In genomic region chr5:132102101-132102701, GRCh38 we compare ENCODE assay signal across 12 cellular contexts. TPM values are rescaled to one million over a fixed set of nuclear protein-coding genes. Genes with fewer than 3 reads are reported as not detected.
DNase-seq lines count a peak whose midpoint lies in the region; ATAC-seq and TF ChIP-seq lines count a peak whose summit lies in the region.
"Had no signal": no experiment of that assay in that cellular context is flagged by ENCODE, and none has a peak within 500 bp of the region (broad histone marks: within the 10 kb centered on the region; RNA-seq: fewer than 3 reads in every experiment).

No MANE protein-coding gene starts in this region.

- no peaks in the 10 kb centered on the region for H3K36me3 Mint-ChIP-seq in CD4-positive, CD25-positive, alpha-beta regulatory T cell
- H3K36me3 Mint-ChIP-seq in memory B cell, result no peaks in the 10 kb centered on the region

- H3K9me2 ChIP-seq in PC-9 (ENCODE audit: insufficient read depth), result no peaks in the 10 kb centered on the region

- H3K27me3 Mint-ChIP-seq in CD4-positive, CD25-positive, alpha-beta regulatory T cell, result no peaks in the 10 kb centered on the region
- no peaks in the 10 kb centered on the region for H3K27me3 Mint-ChIP-seq in memory B cell

- H2AFZ ChIP-seq in PC-9, result no peak overlapping the region

- H3K27me3 ChIP-seq in CD4-positive, CD25-positive, alpha-beta regulatory T cell (ENCODE audit: control insufficient read depth, insufficient read depth, low read length), result no peaks in the 10 kb centered on the region
- H3K27me3 ChIP-seq in PC-9 (ENCODE audit: insufficient read depth, low read depth), result no peaks in the 10 kb centered on the region

- no peak overlapping the region for H3K4me3 ChIP-seq in CD4-positive, CD25-positive, alpha-beta regulatory T cell (ENCODE audit: low read depth, low read length)
- H3K4me3 ChIP-seq in PC-9, result no peak overlapping the region

- ATAC-seq in CD4-positive, CD25-positive, alpha-beta regulatory T cell (ENCODE audit: low read depth in 2 of 2), result no peak
- ATAC-seq in memory B cell (ENCODE audit: low read depth), result no peak

- H3K27ac ChIP-seq in CD4-positive, CD25-positive, alpha-beta regulatory T cell (ENCODE audit: insufficient read depth, low read length, poor library complexity, severe bottlenecking), result peak overlapping the region; percentile 73
- peak overlapping the region; percentile 88 for H3K27ac ChIP-seq in PC-9
- H3K27ac ChIP-seq in caudate nucleus (ENCODE audit: low read depth, low read length), result no peak overlapping the region

- H3K79me2 ChIP-seq in PC-9 (ENCODE audit: low read depth), result no peaks in the 10 kb centered on the region

- peaks cover 41% of the 10 kb centered on the region for H3F3A ChIP-seq in PC-9 (ENCODE audit: insufficient read depth, low read depth)

- peaks cover 55% of the 10 kb centered on the region for H3K4me1 ChIP-seq in CD4-positive, CD25-positive, alpha-beta regulatory T cell (ENCODE audit: control insufficient read depth, insufficient read depth, low read length, poor library complexity, severe bottlenecking)
- H3K4me1 ChIP-seq in PC-9 (replicated peaks; ENCODE audit: insufficient read depth), result peaks cover 60% of the 10 kb centered on the region

- BruUV-seq in PC-9 (replicated peaks; lab: Mats Ljungman, UMichigan), result no TSS peak

- peak overlapping the region in 3 of 4 donors; percentile 4 to 57 (median 52) for H3K4me3 Mint-ChIP-seq in CD4-positive, CD25-positive, alpha-beta regulatory T cell
- H3K4me3 Mint-ChIP-seq in memory B cell, result no peak overlapping the region
- H3K4me3 Mint-ChIP-seq: nephron had no signal

- peaks cover 0 to 3% (median 0%) of the 10 kb centered on the region in 7 donors for H3K9me3 Mint-ChIP-seq in CD4-positive, CD25-positive, alpha-beta regulatory T cell
- no peaks in the 10 kb centered on the region for H3K9me3 Mint-ChIP-seq in memory B cell
- H3K9me3 Mint-ChIP-seq: nephron had no signal

- POLR2A ChIA-PET in PC-9 (lab: Charles Lee; ENCODE audit: unreplicated experiment), result no interaction called here

- H3K27ac Mint-ChIP-seq in CD4-positive, CD25-positive, alpha-beta regulatory T cell, result peak overlapping the region; percentile 74 to 95 (median 78)
- H3K27ac Mint-ChIP-seq in memory B cell, result peak overlapping the region; percentile 35
- H3K27ac Mint-ChIP-seq: nephron had no signal

- no peak for TF ChIP-seq CTCF in PC-9 (conservative IDR thresholded peaks at IDR 0.05)

- DNase-seq in CD4-positive, CD25-positive, alpha-beta regulatory T cell, result no peak
- DNase-seq in PC-9 (peak in 1 of 2 experiments; percentile 65), memory B cell (ENCODE audit: low spot score in 2 of 2) (no peak), pons (ENCODE audit: low spot score) (no peak), caudate nucleus (lab: John Stamatoyannopoulos, UW) (no peak), NCI-H524 treated with DMSO at 0.1 percent for 48 hours (lab: John Stamatoyannopoulos, UW) (no peak), HuH-7.5 (ENCODE audit: low spot score) (no peak)
- peak; percentile 74 to 76 for DNase-seq in activated T-cell treated with anti-CD3 and anti-CD28 coated beads, Interleukin-2, amount 50 U/mL, for 48 hours

- CTCF ChIA-PET in PC-9 (lab: Charles Lee), result no interaction called here

- peak overlapping the region; percentile 59 for H3K4me2 ChIP-seq in PC-9

- no peaks in the 10 kb centered on the region for H4K20me1 ChIP-seq in PC-9 (ENCODE audit: insufficient read depth)

- intact Hi-C loops in PC-9 (cut with micrococcal nuclease; ENCODE audit: unreplicated experiment), result loop anchor here (2.0 kb wide), 1 partner anchor 27 kb away; no protein-coding TSS in a partner anchor

- H3K9me3 ChIP-seq in CD4-positive, CD25-positive, alpha-beta regulatory T cell (ENCODE audit: control insufficient read depth in 2 of 2, low read length in 2 of 2), result no peaks in the 10 kb centered on the region
- H3K9me3 ChIP-seq in PC-9 (ENCODE audit: insufficient read depth, low read depth), result no peaks in the 10 kb centered on the region

- H3K36me3 ChIP-seq in CD4-positive, CD25-positive, alpha-beta regulatory T cell (ENCODE audit: control insufficient read depth, insufficient read depth, low read length), result no peaks in the 10 kb centered on the region
- no peaks in the 10 kb centered on the region for H3K36me3 ChIP-seq in PC-9 (ENCODE audit: low read depth)

- H3K4me1 Mint-ChIP-seq in CD4-positive, CD25-positive, alpha-beta regulatory T cell, result peaks cover 20 to 62% (median 46%) of the 10 kb centered on the region in 4 donors
- H3K4me1 Mint-ChIP-seq in memory B cell, result peaks cover 52% of the 10 kb centered on the region
- H3K4me1 Mint-ChIP-seq: nephron had no signal

RNA-seq across cellular contexts. Expression of gene CSF2, which starts 28.6 kb away (rescaled TPM):
- not detected for total RNA-seq in CD4-positive, CD25-positive, alpha-beta regulatory T cell
- polyA plus RNA-seq in CD4-positive, CD25-positive, alpha-beta regulatory T cell, result not detected
- not detected in 2 replicates for total RNA-seq in PC-9 (2021)
- total RNA-seq: H1, NCI-H460 had no signal
- polyA plus RNA-seq: BJ, H1 had no signal

RNA-seq across cellular contexts. Expression of gene IL3, which starts 41.7 kb away (rescaled TPM):
- not detected for total RNA-seq in CD4-positive, CD25-positive, alpha-beta regulatory T cell
- polyA plus RNA-seq in CD4-positive, CD25-positive, alpha-beta regulatory T cell, result not detected
- not detected in 2 replicates for total RNA-seq in PC-9 (2021)
- total RNA-seq: H1, NCI-H460 had no signal
- polyA plus RNA-seq: BJ, H1 had no signal

Comparison
In these comparisons a context has a peak if more than half of its experiments do, and no peak if none do; other contexts are left out.
1. DNase-seq: peak in activated T-cell treated with anti-CD3 and anti-CD28 coated beads, Interleukin-2, amount 50 U/mL, for 48 hours (2 of 2); none in CD4-positive, CD25-positive, alpha-beta regulatory T cell (0 of 3), memory B cell (0 of 2), pons (single experiment), caudate nucleus (0 of 61), NCI-H524 treated with DMSO at 0.1 percent for 48 hours (single experiment) and HuH-7.5 (single experiment).